Comparison of ENCODE assay signal across 1 cellular context in the genomic region with DNA sequence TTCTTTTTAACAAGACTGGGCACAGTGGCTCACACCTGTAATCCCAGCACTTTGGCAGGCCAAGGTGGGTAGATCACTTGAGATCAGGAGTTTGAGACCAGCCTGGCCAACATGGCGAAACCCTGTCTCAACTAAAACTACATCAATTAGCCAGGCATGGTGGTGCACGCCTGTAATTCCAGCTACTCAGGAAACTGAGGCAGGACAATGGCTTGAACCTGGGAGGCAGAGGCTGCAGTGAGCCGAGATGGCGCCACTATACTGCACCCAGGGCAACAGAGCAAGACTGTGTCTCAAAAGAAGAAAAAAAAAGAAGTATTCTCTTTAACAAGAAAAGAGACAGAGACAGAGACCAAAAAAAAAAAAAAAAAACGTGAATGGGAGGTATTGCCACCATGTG. TPM values are rescaled to one million over a fixed set of nuclear protein-coding genes. Genes with fewer than 3 reads are reported as not detected.
"Had no signal": no experiment of that assay in that cellular context is flagged by ENCODE, and none has a peak within 500 bp of the region (broad histone marks: within the 10 kb centered on the region; RNA-seq: fewer than 3 reads in every experiment).

No MANE protein-coding gene starts in this region.

RNA-seq across cellular contexts. Expression of a gene that starts 38.1 kb away (rescaled TPM):
- total RNA-seq: HT1080 had no signal
